ENCODE assay signal across 8 cellular contexts in the genomic region with DNA sequence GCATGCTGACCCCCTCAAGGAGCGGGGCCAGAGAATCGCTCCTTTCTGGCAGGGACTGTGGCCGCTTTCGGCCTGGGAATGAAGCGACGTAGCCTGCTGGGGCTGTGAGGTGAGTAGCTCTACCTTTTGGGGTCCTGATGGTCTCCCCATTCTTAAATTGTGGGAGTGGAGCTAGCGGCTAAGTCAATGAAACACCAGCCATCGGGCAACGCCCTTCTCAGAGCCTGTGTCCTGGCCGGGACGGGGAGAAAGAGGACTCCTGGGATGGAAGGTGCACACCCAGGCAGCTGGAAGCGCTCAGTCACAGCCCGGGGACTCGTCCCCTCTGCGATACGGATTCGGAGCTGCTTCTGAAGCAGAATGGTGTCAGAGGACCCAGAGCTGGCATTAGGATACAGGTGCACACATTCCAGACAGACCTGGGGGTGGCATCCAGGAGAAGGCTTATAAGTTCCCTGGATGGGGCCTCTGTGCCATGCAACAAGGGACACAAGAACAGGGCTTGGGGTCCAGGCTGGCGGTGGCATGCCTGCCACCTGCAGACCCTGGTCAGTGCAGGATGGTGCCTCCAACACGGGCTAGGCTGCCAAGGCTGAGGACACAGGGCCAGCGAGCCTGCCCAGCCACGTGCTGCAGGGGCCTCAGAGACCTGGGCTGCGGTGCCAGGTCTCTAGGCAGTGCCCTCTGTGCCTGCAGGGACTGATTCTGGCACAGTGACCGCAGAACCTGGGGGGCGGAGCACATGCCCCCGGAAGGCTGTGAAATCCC.
A peak's percentile ranks its signal among the peaks of the same experiment; 100 is the strongest.
DNase-seq lines count a peak whose midpoint lies in the region; ATAC-seq lines count a peak whose summit lies in the region.

No MANE protein-coding gene starts in this region.

- no peak overlapping the region for H3K27ac Mint-ChIP-seq in T-helper 2 cell treated with Interferon-gamma antibody and Interleukin-4, amounts not matched to agents 5 μg/mL and 100 μg/mL, for 36 hours

- H3K36me3 ChIP-seq in subcutaneous abdominal adipose tissue (ENCODE audit: control insufficient read depth in 5 of 5, insufficient read depth in 5 of 5, low read length in 5 of 5): no peaks in the 10 kb centered on the region

- peaks cover 17 to 42% (median 34%) of the 10 kb centered on the region in 5 donors for H3K27me3 ChIP-seq in subcutaneous abdominal adipose tissue (ENCODE audit: control insufficient read depth in 5 of 5, insufficient read depth in 4 of 5, low read length in 5 of 5)

- no peak overlapping the region for H3K27ac ChIP-seq in subcutaneous abdominal adipose tissue (ENCODE audit: low read depth, low read length)

- no peak for ATAC-seq in activated CD4-positive, CD25-positive, alpha-beta regulatory T cell treated with anti-CD3 and anti-CD28 coated beads, Interleukin-2, amount 50 U/mL, for 24 hours

- peak overlapping the region in 1 of 5 donors; percentile 41 for H3K9ac ChIP-seq in subcutaneous abdominal adipose tissue (ENCODE audit: low read length in 5 of 5)

- no peak for DNase-seq in T-helper 2 cell treated with Interferon-gamma antibody and Interleukin-4, amounts not matched to agents 5 μg/mL and 100 μg/mL, for 36 hours (ENCODE audit: low spot score)
- no peak for DNase-seq in T-helper 2 cell
- peak; percentile 14 for DNase-seq in activated CD8-positive, alpha-beta memory T cell treated with anti-CD3 and anti-CD28 coated beads, Interleukin-2, amount 50 U/mL, for 4 hours
- peak; percentile 41 for DNase-seq in iPS-NIHi11 (ENCODE audit: low spot score)
- DNase-seq in DMS114 treated with DMSO at 0.1 percent for 48 hours (lab: John Stamatoyannopoulos, UW; ENCODE audit: unreplicated experiment): no peak
- no peak for DNase-seq in ACHN

- in situ Hi-C loops in ACHN (cut with HindIII; ENCODE audit: low pct_ligation_motif_present, low pct_unique_long_range_greater_than_20kb, low sequenced_read_pairs): loop anchor here (25.0 kb wide), 2 partner anchors 186 to 486 kb away; no protein-coding TSS in a partner anchor

- H3K4me3 ChIP-seq in subcutaneous abdominal adipose tissue (ENCODE audit: low read depth in 1 of 5, low read length in 5 of 5): peak overlapping the region; percentile 8 to 66 (median 58)

- peak overlapping the region; percentile 58 for H3K4me3 Mint-ChIP-seq in T-helper 2 cell treated with Interferon-gamma antibody and Interleukin-4, amounts not matched to agents 5 μg/mL and 100 μg/mL, for 36 hours

- H3K9me3 Mint-ChIP-seq in T-helper 2 cell treated with Interferon-gamma antibody and Interleukin-4, amounts not matched to agents 5 μg/mL and 100 μg/mL, for 36 hours: no peaks in the 10 kb centered on the region

- H3K4me1 ChIP-seq in subcutaneous abdominal adipose tissue (ENCODE audit: control insufficient read depth in 5 of 5, insufficient read depth in 5 of 5, low read length in 5 of 5): peaks cover 0 to 42% (median 25%) of the 10 kb centered on the region in 5 donors

- no peaks in the 10 kb centered on the region for H3K9me3 ChIP-seq in subcutaneous abdominal adipose tissue (ENCODE audit: control insufficient read depth in 5 of 5, low read length in 5 of 5)

- H3K36me3 Mint-ChIP-seq in T-helper 2 cell treated with Interferon-gamma antibody and Interleukin-4, amounts not matched to agents 5 μg/mL and 100 μg/mL, for 36 hours (ENCODE audit: low read depth): no peaks in the 10 kb centered on the region

- peaks cover 5% of the 10 kb centered on the region for H3K4me1 Mint-ChIP-seq in T-helper 2 cell treated with Interferon-gamma antibody and Interleukin-4, amounts not matched to agents 5 μg/mL and 100 μg/mL, for 36 hours (ENCODE audit: low read depth)

- H3K27me3 Mint-ChIP-seq in T-helper 2 cell treated with Interferon-gamma antibody and Interleukin-4, amounts not matched to agents 5 μg/mL and 100 μg/mL, for 36 hours (ENCODE audit: low read depth): peaks cover 34% of the 10 kb centered on the region

Comparison
In these comparisons a context has a peak if more than half of its experiments do, and no peak if none do; other contexts are left out.
1. DNase-seq: peak in activated CD8-positive, alpha-beta memory T cell treated with anti-CD3 and anti-CD28 coated beads, Interleukin-2, amount 50 U/mL, for 4 hours (single experiment) and iPS-NIHi11 (single experiment); none in T-helper 2 cell treated with Interferon-gamma antibody and Interleukin-4, amounts not matched to agents 5 μg/mL and 100 μg/mL, for 36 hours (single experiment), T-helper 2 cell (0 of 5), DMS114 treated with DMSO at 0.1 percent for 48 hours (single experiment) and ACHN (single experiment).